Comparison of ENCODE assay signal across 21 cellular contexts in the genomic region with DNA sequence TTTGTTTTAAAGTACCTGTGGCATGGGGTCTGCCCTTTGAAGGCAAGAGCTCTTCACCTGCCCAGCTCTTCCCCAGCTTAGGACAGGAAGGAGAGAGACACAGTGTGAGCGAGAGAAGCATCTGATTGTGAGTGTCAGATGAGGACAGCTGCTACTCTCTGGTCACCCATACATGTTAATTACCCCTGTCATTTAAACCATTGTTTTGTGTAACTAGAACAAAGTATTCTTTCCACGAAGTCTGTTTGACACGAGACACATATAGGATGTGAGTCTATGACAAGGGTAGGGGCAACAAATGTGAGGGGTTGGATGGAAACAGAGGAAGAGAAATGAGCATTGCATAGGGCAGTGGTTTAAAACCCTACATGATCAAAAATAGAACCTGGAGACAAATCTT. TPM values are rescaled to one million over a fixed set of nuclear protein-coding genes. Genes with fewer than 3 reads are reported as not detected.
DNase-seq lines count a peak whose midpoint lies in the region; ATAC-seq, FAIRE-seq and TF ChIP-seq lines count a peak whose summit lies in the region.
"Had no signal": no experiment of that assay in that cellular context is flagged by ENCODE, and none has a peak within 500 bp of the region (broad histone marks: within the 10 kb centered on the region; RNA-seq: fewer than 3 reads in every experiment).

No MANE protein-coding gene starts in this region.

- no peaks in the 10 kb centered on the region for H3K27me3 Mint-ChIP-seq in CD4-positive, alpha-beta T cell
- no peaks in the 10 kb centered on the region for H3K27me3 Mint-ChIP-seq in astrocyte (ENCODE audit: low read depth, unreplicated experiment)

- H3K79me2 ChIP-seq in ACC112 (ENCODE audit: control insufficient read depth, insufficient read depth, low read length, unreplicated experiment) (peaks cover 15% of the 10 kb centered on the region), astrocyte (ENCODE audit: insufficient read depth, low read length) (peaks cover 28% of the 10 kb centered on the region)

- peak overlapping the region; percentile 7 for H3K4me2 ChIP-seq in astrocyte (ENCODE audit: low read length)

- H2AFZ ChIP-seq in ACC112 (ENCODE audit: low read length, unreplicated experiment), result no peak overlapping the region
- H2AFZ ChIP-seq in astrocyte (ENCODE audit: low read depth, low read length), result no peak overlapping the region

- peaks cover 52% of the 10 kb centered on the region for H3K4me1 Mint-ChIP-seq in CD4-positive, alpha-beta T cell (ENCODE audit: low read depth)
- H3K4me1 Mint-ChIP-seq in astrocyte (ENCODE audit: low read depth, unreplicated experiment), result peaks cover 13% of the 10 kb centered on the region

- ATAC-seq in CD4-positive, alpha-beta T cell (ENCODE audit: poor library complexity), result no peak
- ATAC-seq in HG02798 (IDR thresholded peaks at IDR 0.05; ENCODE audit: poor library complexity, unreplicated experiment), result no peak
- ATAC-seq: left cardiac atrium had no signal

- H3K36me3 ChIP-seq in ACC112 (ENCODE audit: insufficient read depth, low read length) (no peaks in the 10 kb centered on the region), SJSA1 (no peaks in the 10 kb centered on the region), astrocyte (ENCODE audit: insufficient read depth, low read length) (no peaks in the 10 kb centered on the region)
- H3K36me3 ChIP-seq: esophagus squamous epithelium, tibial nerve, WERI-Rb-1 had no signal

- no peak for FAIRE-seq in astrocyte (lab: Jason Lieb, UNC)

- no peak for DNase-seq in CD4-positive, alpha-beta T cell
- no peak for DNase-seq in SJSA1 (ENCODE audit: low read depth in 1 of 2, low spot score in 2 of 2)
- no peak for DNase-seq in astrocyte (ENCODE audit: low read depth)
- no peak for DNase-seq in globus pallidus (ENCODE audit: low spot score)
- no peak for DNase-seq in mesenteric fat pad (ENCODE audit: low spot score)
- DNase-seq: esophagus squamous epithelium; GOT3; Kasumi-1; left cardiac atrium; mesendoderm; NCI-H1092 treated with DMSO at 0.1 percent for 48 hours; NCI-H2081 treated with DMSO at 0.1 percent for 48 hours; NCI-H510A; posterior cingulate gyrus; Right ventricle myocardium superior; stimulated activated naive CD4-positive, alpha-beta T cell; WERI-Rb-1 had no signal

- H3K36me3 Mint-ChIP-seq in CD4-positive, alpha-beta T cell (ENCODE audit: low read depth), result peaks cover 5% of the 10 kb centered on the region
- no peaks in the 10 kb centered on the region for H3K36me3 Mint-ChIP-seq in astrocyte (ENCODE audit: low read depth, unreplicated experiment)

- H3K4me1 ChIP-seq in ACC112 (ENCODE audit: control insufficient read depth, insufficient read depth, low read length, unreplicated experiment), result peaks cover 48% of the 10 kb centered on the region
- H3K4me1 ChIP-seq in SJSA1 (replicated peaks), result peaks cover 32% of the 10 kb centered on the region
- peaks cover 27% of the 10 kb centered on the region for H3K4me1 ChIP-seq in astrocyte (ENCODE audit: insufficient read depth, low read length)

- no peaks in the 10 kb centered on the region for H3K9me3 Mint-ChIP-seq in CD4-positive, alpha-beta T cell
- peaks cover 4% of the 10 kb centered on the region for H3K9me3 Mint-ChIP-seq in astrocyte (ENCODE audit: unreplicated experiment)
- H3K9me3 Mint-ChIP-seq: nephron had no signal

- no peaks in the 10 kb centered on the region for H3K27me3 ChIP-seq in ACC112 (ENCODE audit: insufficient read depth, low read length)
- H3K27me3 ChIP-seq in CD4-positive, alpha-beta T cell (ENCODE audit: control insufficient read depth, insufficient read depth, low read length), result no peaks in the 10 kb centered on the region
- H3K27me3 ChIP-seq in SJSA1 (replicated peaks), result no peaks in the 10 kb centered on the region
- H3K27me3 ChIP-seq in astrocyte (ENCODE audit: insufficient read depth, low read length), result no peaks in the 10 kb centered on the region
- H3K27me3 ChIP-seq: esophagus squamous epithelium, tibial nerve had no signal

- CTCF ChIA-PET in CD4-positive, alpha-beta T cell (lab: Charles Lee), result no interaction called here

- no peak for TF ChIP-seq CTCF in CD4-positive, alpha-beta T cell (IDR thresholded peaks at IDR 0.05)
- TF ChIP-seq CTCF in astrocyte (IDR thresholded peaks at IDR 0.05; ENCODE audit: insufficient read depth, low read depth, low read length), result no peak

- H3K27ac ChIP-seq in ACC112 (ENCODE audit: low read depth, low read length), result peak overlapping the region; percentile 10; the same call in 1 of the 2 replicates
- no peak overlapping the region for H3K27ac ChIP-seq in CD4-positive, alpha-beta T cell (ENCODE audit: low read depth, low read length)
- 0 out of 2 replicates have a peak overlapping the region, but pooled peaks have one; percentile 21 for H3K27ac ChIP-seq in SJSA1
- H3K27ac ChIP-seq in astrocyte (ENCODE audit: low read depth, low read length), result no peak overlapping the region
- H3K27ac ChIP-seq: esophagus squamous epithelium, tibial nerve, WERI-Rb-1 had no signal

- intact Hi-C loops in CD4-positive, alpha-beta T cell (cut with DNase I, micrococcal nuclease), result no loop called here

- no peak overlapping the region for H3K9ac ChIP-seq in astrocyte (ENCODE audit: low read length)

- H3K4me3 ChIP-seq in ACC112 (ENCODE audit: low read depth, low read length) (no peak overlapping the region), SJSA1 (no peak overlapping the region), astrocyte (ENCODE audit: insufficient read depth, low read depth, low read length) (no peak overlapping the region)
- H3K4me3 ChIP-seq: esophagus squamous epithelium, tibial nerve had no signal

- peak overlapping the region; percentile 0 for H3K4me3 Mint-ChIP-seq in CD4-positive, alpha-beta T cell
- H3K4me3 Mint-ChIP-seq in astrocyte (ENCODE audit: unreplicated experiment), result no peak overlapping the region

- H3K27ac Mint-ChIP-seq in CD4-positive, alpha-beta T cell, result peak overlapping the region; percentile 95
- H3K27ac Mint-ChIP-seq in astrocyte (ENCODE audit: unreplicated experiment), result no peak overlapping the region
- H3K27ac Mint-ChIP-seq: nephron had no signal

- POLR2A ChIA-PET in CD4-positive, alpha-beta T cell (lab: Charles Lee), result interaction anchor here (5.6 kb wide), 1 partner anchor 9 kb away, joined by 114 read pairs; the partner anchor contains the start of gene PLGRKT

- H4K20me1 ChIP-seq in astrocyte (ENCODE audit: insufficient read depth, low read length), result no peaks in the 10 kb centered on the region

- H3K9me3 ChIP-seq in CD4-positive, alpha-beta T cell (ENCODE audit: control insufficient read depth, low read length), result no peaks in the 10 kb centered on the region
- H3K9me3 ChIP-seq in SJSA1 (replicated peaks) (no peaks in the 10 kb centered on the region), astrocyte (ENCODE audit: insufficient read depth, low read depth, low read length) (no peaks in the 10 kb centered on the region)
- H3K9me3 ChIP-seq: esophagus squamous epithelium, tibial nerve had no signal

RNA-seq across cellular contexts. Expression of gene CD274, which starts 3.0 kb away (rescaled TPM):
- total RNA-seq in CD4-positive, alpha-beta T cell, result 1 to 10 TPM; 5.3 to 6.3 TPM
- 6.2 and 8.0 TPM in 2 replicates for total RNA-seq in SJSA1 (2014; rRNA removed; shearing (Covaris generic))
- total RNA-seq in astrocyte (20.5 and 21.4 TPM in 2 replicates), mesenteric fat pad (1.0 TPM)

RNA-seq across cellular contexts. Expression of gene PLGRKT, which starts 9.6 kb away (rescaled TPM):
- 10 to 100 TPM; 13.8 to 15.6 TPM for total RNA-seq in CD4-positive, alpha-beta T cell
- total RNA-seq in SJSA1 (2014; rRNA removed; shearing (Covaris generic)), result 20.9 and 31.2 TPM in 2 replicates
- 10.6 and 14.7 TPM in 2 replicates for total RNA-seq in astrocyte
- total RNA-seq in mesenteric fat pad, result 19.5 TPM

Comparison
In these comparisons a context has a peak if more than half of its experiments do, and no peak if none do; other contexts are left out.
1. H3K27ac ChIP-seq: peak in ACC112 (single experiment) and SJSA1 (single experiment); none in CD4-positive, alpha-beta T cell (single experiment) and astrocyte (single experiment).